In genomic region chr9:106023455-106023854, GRCh38 we compare ENCODE assay signal across 21 cellular contexts.
"Had no signal": no experiment of that assay in that cellular context is flagged by ENCODE, and none has a peak within 500 bp of the region (broad histone marks: within the 10 kb centered on the region; RNA-seq: fewer than 3 reads in every experiment).

No MANE protein-coding gene starts in this region.

- H3K4me1 Mint-ChIP-seq: T-cell had no signal

- H3K4me3 Mint-ChIP-seq: T-cell; T-helper 1 cell treated with Interleukin-12 subunit alpha and Interleukin-12 subunit beta and Interleukin-4 antibody, amounts not matched to agents 30 μg/mL and 1 μg/mL, for 36 hours had no signal

- H3K9ac ChIP-seq: SK-N-SH had no signal

- H3K27ac Mint-ChIP-seq: T-cell; T-helper 1 cell treated with Interleukin-12 subunit alpha and Interleukin-12 subunit beta and Interleukin-4 antibody, amounts not matched to agents 30 μg/mL and 1 μg/mL, for 36 hours had no signal

- H3K36me3 Mint-ChIP-seq: T-cell had no signal

- DNase-seq: KBM-7, NCI-H1092, NCI-H1105 treated with DMSO at 0.1 percent for 48 hours, NCI-H1417 treated with DMSO at 0.1 percent for 48 hours, NCI-H146, NCI-H1694 treated with DMSO at 0.1 percent for 48 hours, NCI-H1930, NCI-H2081, NCI-H2107, NCI-H2227 treated with DMSO at 0.1 percent for 48 hours, NCI-H524 treated with DMSO at 0.1 percent for 48 hours, NCI-H69, NCI-H774, PC-3, SHP77, SK-N-SH, SW 1271, T-cell had no signal

- ATAC-seq: Panc1, PC-3, T-cell had no signal

- H3K4me2 ChIP-seq: SK-N-SH had no signal

- H3K27ac ChIP-seq: RWPE1 had no signal

- H3K9me3 Mint-ChIP-seq: T-cell; T-helper 1 cell treated with Interleukin-12 subunit alpha and Interleukin-12 subunit beta and Interleukin-4 antibody, amounts not matched to agents 30 μg/mL and 1 μg/mL, for 36 hours had no signal

- H3K9me3 ChIP-seq: SK-N-SH had no signal
